In the genomic region with DNA sequence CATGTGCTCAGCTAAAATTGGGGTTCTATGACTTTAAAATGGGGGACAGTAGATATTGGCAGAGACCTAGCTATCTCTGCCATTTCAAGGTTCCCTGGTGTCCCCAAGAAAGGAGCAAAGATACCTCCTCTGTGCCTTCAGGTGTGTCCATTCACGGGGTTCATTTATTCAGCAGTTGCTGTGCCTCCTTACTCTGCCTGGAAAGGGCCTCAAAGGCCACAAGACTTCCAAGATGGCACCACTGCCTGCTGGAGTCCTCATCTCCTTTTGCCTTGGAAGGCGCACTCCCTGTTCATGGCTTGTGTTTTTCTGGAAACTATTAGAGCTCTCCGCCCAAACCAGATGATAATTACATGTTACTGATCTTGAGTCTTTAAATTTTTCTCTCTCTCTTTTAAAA, we compare ENCODE assay signal across 20 cellular contexts. TPM values are rescaled to one million over a fixed set of nuclear protein-coding genes. Genes with fewer than 3 reads are reported as not detected.
"Had no signal": no experiment of that assay in that cellular context is flagged by ENCODE, and none has a peak within 500 bp of the region (broad histone marks: within the 10 kb centered on the region; RNA-seq: fewer than 3 reads in every experiment).

No MANE protein-coding gene starts in this region.

- ATAC-seq: K562 had no signal

- H3K27me3 Mint-ChIP-seq: IgD-negative memory B cell had no signal

- DNase-seq: Kasumi-1, MM.1S, NCI-H1105, NCI-H1417, NCI-H146, NCI-H1694 treated with DMSO at 0.1 percent for 48 hours, NCI-H1930, NCI-H2081, NCI-H2107, NCI-H2227 treated with DMSO at 0.1 percent for 48 hours, NCI-H524, NCI-H526 treated with DMSO at 0.1 percent for 48 hours, NCI-H748 treated with DMSO at 0.1 percent for 48 hours, Right ventricle myocardium superior, RPMI8226, SIG-M5 had no signal

RNA-seq across cellular contexts. Expression of gene ZBP1, which starts 3.9 kb away (rescaled TPM):
- total RNA-seq: K562, NCI-H460, Right ventricle myocardium superior, SJSA1 had no signal
- polyA plus RNA-seq: K562 had no signal
